In the genomic region with DNA sequence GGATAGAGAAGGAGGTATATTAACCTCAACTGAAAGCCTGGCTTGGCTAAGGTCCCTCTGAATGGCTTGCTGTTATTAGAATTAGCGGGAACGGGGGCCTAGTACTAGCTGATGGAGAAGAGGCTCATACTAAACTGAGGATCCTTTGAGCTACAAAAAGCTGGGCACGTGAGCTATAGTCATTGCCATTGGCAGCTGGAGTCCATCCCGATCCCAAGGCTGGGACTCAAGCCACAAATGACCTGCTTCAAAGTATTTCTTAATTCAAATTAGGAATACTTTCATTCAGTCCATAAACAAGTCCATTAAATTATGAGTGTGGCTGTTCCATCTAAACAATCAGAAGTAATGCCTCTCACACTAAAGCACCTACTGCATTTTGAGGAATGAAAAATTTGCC, we compare ENCODE assay signal across 22 cellular contexts.
DNase-seq lines count a peak whose midpoint lies in the region; ATAC-seq, FAIRE-seq and TF ChIP-seq lines count a peak whose summit lies in the region.
"Had no signal": no experiment of that assay in that cellular context is flagged by ENCODE, and none has a peak within 500 bp of the region (broad histone marks: within the 10 kb centered on the region; RNA-seq: fewer than 3 reads in every experiment).

No MANE protein-coding gene starts in this region.

- intact Hi-C loops in left ventricle myocardium inferior (cut with micrococcal nuclease) (no loop called here), Right ventricle myocardium superior (cut with DNase I) (no loop called here), pancreas (cut with DNase I) (no loop called here), upper lobe of right lung (cut with DNase I) (no loop called here)

- peak overlapping the region; percentile 36 for H3K27ac ChIP-seq in left ventricle myocardium inferior (replicated peaks)
- peak overlapping the region in 3 of 4 donors; percentile 16 to 39 (median 25) for H3K27ac ChIP-seq in gastroesophageal sphincter
- peak overlapping the region in 3 of 4 donors; percentile 35 to 79 (median 73) for H3K27ac ChIP-seq in pancreas
- H3K27ac ChIP-seq in upper lobe of right lung: peak overlapping the region; percentile 52
- H3K27ac ChIP-seq: hepatocyte had no signal

- H3K9me3 ChIP-seq in left ventricle myocardium inferior (replicated peaks): no peaks in the 10 kb centered on the region
- H3K9me3 ChIP-seq in gastroesophageal sphincter: no peaks in the 10 kb centered on the region
- H3K9me3 ChIP-seq in pancreas: no peaks in the 10 kb centered on the region
- no peaks in the 10 kb centered on the region for H3K9me3 ChIP-seq in upper lobe of right lung

- no peak for TF ChIP-seq POLR2A in gastroesophageal sphincter (IDR thresholded peaks at IDR 0.05)

- ATAC-seq in Right ventricle myocardium superior (ENCODE audit: poor library complexity) (no peak), gastroesophageal sphincter (no peak), pancreas (no peak), upper lobe of right lung (no peak), HG02852 (IDR thresholded peaks at IDR 0.05; ENCODE audit: unreplicated experiment) (no peak)
- ATAC-seq: activated CD8-positive, alpha-beta memory T cell treated with anti-CD3 and anti-CD28 coated beads, Interleukin-2, amount 10 ng/mL, durations not matched to agents 7 days and 5 days; natural killer cell treated with Interleukin-12 subunit alpha and Interleukin-12 subunit beta and Interleukin-15 and Interleukin-18, amount 100 ng/mL, for 72 hours had no signal

- 67 to 74% methylated on average over 3 to 4 of the region's 4 CpGs for WGBS in gastroesophageal sphincter (ENCODE audit: low coverage in 1 of 2), 2 donors
- WGBS in pancreas, 2 donors: 62 to 71% methylated on average over 4 of the region's 4 CpGs

- TF ChIP-seq EP300 in gastroesophageal sphincter (IDR thresholded peaks at IDR 0.05): no peak

- H3K36me3 ChIP-seq in left ventricle myocardium inferior: no peaks in the 10 kb centered on the region
- H3K36me3 ChIP-seq in gastroesophageal sphincter: no peaks in the 10 kb centered on the region
- H3K36me3 ChIP-seq in pancreas: no peaks in the 10 kb centered on the region
- no peaks in the 10 kb centered on the region for H3K36me3 ChIP-seq in upper lobe of right lung

- H3K27me3 ChIP-seq in left ventricle myocardium inferior (ENCODE audit: low read depth): no peaks in the 10 kb centered on the region
- no peaks in the 10 kb centered on the region for H3K27me3 ChIP-seq in gastroesophageal sphincter
- no peaks in the 10 kb centered on the region for H3K27me3 ChIP-seq in pancreas
- no peaks in the 10 kb centered on the region for H3K27me3 ChIP-seq in upper lobe of right lung
- H3K27me3 ChIP-seq: hepatocyte had no signal

- H3K4me1 ChIP-seq in left ventricle myocardium inferior (peaks cover 36% of the 10 kb centered on the region), gastroesophageal sphincter (peaks cover 3 to 41% (median 14%) of the 10 kb centered on the region in 3 donors), pancreas (peaks cover 2 to 26% (median 12%) of the 10 kb centered on the region in 3 donors), upper lobe of right lung (peaks cover 56% of the 10 kb centered on the region)

- H3K4me3 ChIP-seq in left ventricle myocardium inferior (no peak overlapping the region), gastroesophageal sphincter (no peak overlapping the region), pancreas (no peak overlapping the region), upper lobe of right lung (no peak overlapping the region)
- H3K4me3 ChIP-seq: hepatocyte had no signal

- DNase-seq in left ventricle myocardium inferior (no peak), Right ventricle myocardium superior (no peak), pancreas (no peak), upper lobe of right lung (no peak)
- DNase-seq in activated CD8-positive, alpha-beta memory T cell treated with anti-CD3 and anti-CD28 coated beads, Interleukin-2, amount 50 U/mL, for 4 hours: no peak
- no peak for DNase-seq in activated CD4-positive, alpha-beta T cell treated with anti-CD3 and anti-CD28 coated beads for 48 hours
- DNase-seq: 8988T; activated CD4-positive, CD25-positive, alpha-beta regulatory T cell treated with anti-CD3 and anti-CD28 coated beads, Interleukin-2, amount 50 U/mL, for 72 hours; activated CD8-positive, alpha-beta memory T cell treated with anti-CD3 and anti-CD28 coated beads, Interleukin-2, amount 10 ng/mL, durations not matched to agents 7 days and 5 days; CD4-positive, alpha-beta T cell; DMS79 treated with DMSO at 0.1 percent for 48 hours; effector CD8-positive, alpha-beta T cell; H9; NCI-H187; NCI-H510A treated with DMSO at 0.1 percent for 48 hours; retina; SIG-M5; stimulated activated CD4-positive, alpha-beta T cell treated with anti-CD3 and anti-CD28 coated beads, Interleukin-2, amount 100 ng/mL, for 48 hours had no signal

- TF ChIP-seq CTCF in left ventricle myocardium inferior (IDR thresholded peaks at IDR 0.05; ENCODE audit: borderline replicate concordance) (no peak), gastroesophageal sphincter (IDR thresholded peaks at IDR 0.05) (no peak), pancreas (IDR thresholded peaks at IDR 0.05) (no peak), upper lobe of right lung (IDR thresholded peaks at IDR 0.05) (no peak)

- no peak for FAIRE-seq in pancreas (lab: Jason Lieb, UNC)
